Comparison of ENCODE assay signal across 19 cellular contexts in the genomic region with DNA sequence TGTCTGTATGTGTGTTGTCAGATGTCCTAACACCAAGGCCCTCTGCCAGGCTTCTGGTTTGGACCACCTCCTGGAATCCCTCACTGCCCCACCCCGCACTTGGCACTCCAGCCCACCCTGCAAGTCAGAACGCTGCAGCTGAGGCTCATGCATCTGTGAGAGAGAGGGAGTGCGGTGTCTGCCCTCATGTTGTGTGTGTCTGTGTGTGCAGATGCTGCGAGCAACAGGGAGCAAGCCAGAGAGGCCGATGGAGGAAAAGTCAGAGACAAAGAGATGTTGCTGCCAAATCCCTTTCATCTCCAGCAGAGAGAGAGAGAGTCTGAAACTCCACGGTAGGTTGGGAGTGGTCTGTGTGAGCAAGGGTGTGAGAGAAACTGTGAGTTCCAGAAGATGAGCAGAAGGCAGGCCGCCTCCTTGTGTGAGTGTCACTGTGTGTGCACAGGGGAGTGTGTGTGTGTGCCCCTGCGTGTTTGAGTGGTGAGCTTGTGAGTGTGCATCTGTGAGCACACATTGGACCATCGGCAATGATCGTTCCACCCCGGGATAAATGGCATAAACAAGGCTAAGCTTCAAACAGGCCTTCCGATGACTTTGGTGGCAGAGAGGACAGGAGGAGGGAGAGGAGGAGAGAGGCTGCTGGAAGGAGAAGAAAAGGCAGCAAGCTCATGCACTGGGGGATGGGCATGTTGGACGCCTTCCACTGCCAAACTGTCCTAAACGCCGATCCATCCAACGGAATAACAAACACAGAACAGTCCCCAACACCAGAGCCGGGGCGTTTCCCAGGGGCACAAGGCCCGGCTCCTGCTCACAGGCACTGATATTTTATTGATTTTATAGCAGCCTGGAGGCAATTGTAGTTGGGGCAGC.
"Had no signal": no experiment of that assay in that cellular context is flagged by ENCODE, and none has a peak within 500 bp of the region (broad histone marks: within the 10 kb centered on the region; RNA-seq: fewer than 3 reads in every experiment).

No MANE protein-coding gene starts in this region.

- H3K9me3 ChIP-seq: left ventricle myocardium inferior, neutrophil, spleen, upper lobe of left lung had no signal

- H3K4me3 ChIP-seq: cardiac muscle cell, left ventricle myocardium inferior, spleen, upper lobe of left lung had no signal

- H3K27me3 ChIP-seq: neutrophil, upper lobe of left lung had no signal

- H2AFZ ChIP-seq: parathyroid adenoma had no signal

- H3K36me3 ChIP-seq: cardiac muscle cell, left ventricle myocardium inferior, neutrophil, spleen, upper lobe of left lung had no signal

- ATAC-seq: activated CD4-positive, CD25-positive, alpha-beta regulatory T cell treated with anti-CD3 and anti-CD28 coated beads, Interleukin-2, amount 50 U/mL, for 24 hours; activated CD8-positive, alpha-beta T cell treated with anti-CD3 and anti-CD28 coated beads for 36 hours; activated naive CD8-positive, alpha-beta T cell treated with anti-CD3 and anti-CD28 coated beads, Interleukin-2, amount 50 U/mL, for 24 hours; natural killer cell had no signal

- H3K79me2 ChIP-seq: parathyroid adenoma had no signal

- DNase-seq: activated CD4-positive, alpha-beta T cell treated with anti-CD3 and anti-CD28 coated beads, Interleukin-2, amount 10 ng/mL, durations not matched to agents 24 days and 14 days; activated CD8-positive, alpha-beta T cell treated with anti-CD3 and anti-CD28 coated beads for 36 hours; activated gamma-delta T cell; activated naive CD4-positive, alpha-beta T cell treated with anti-CD3 and anti-CD28 coated beads, Interleukin-2, amount 50 U/mL, for 16 hours; activated naive CD8-positive, alpha-beta T cell treated with anti-CD3 and anti-CD28 coated beads, Interleukin-2, amount 50 U/mL, for 24 hours; cortex of kidney; left ventricle myocardium inferior; midbrain; natural killer cell; spleen; stimulated activated CD4-positive, alpha-beta T cell treated with anti-CD3 and anti-CD28 coated beads, Interleukin-4, amount 100 ng/mL, for 1 hour; stimulated activated naive CD4-positive, alpha-beta T cell had no signal

- H3K4me1 ChIP-seq: left ventricle myocardium inferior, parathyroid adenoma, spleen, upper lobe of left lung had no signal

- H3K27ac ChIP-seq: cardiac muscle cell, epithelial cell of prostate, left ventricle myocardium inferior, neutrophil, parathyroid adenoma, spleen, upper lobe of left lung, VCaP had no signal
